In the genomic region with DNA sequence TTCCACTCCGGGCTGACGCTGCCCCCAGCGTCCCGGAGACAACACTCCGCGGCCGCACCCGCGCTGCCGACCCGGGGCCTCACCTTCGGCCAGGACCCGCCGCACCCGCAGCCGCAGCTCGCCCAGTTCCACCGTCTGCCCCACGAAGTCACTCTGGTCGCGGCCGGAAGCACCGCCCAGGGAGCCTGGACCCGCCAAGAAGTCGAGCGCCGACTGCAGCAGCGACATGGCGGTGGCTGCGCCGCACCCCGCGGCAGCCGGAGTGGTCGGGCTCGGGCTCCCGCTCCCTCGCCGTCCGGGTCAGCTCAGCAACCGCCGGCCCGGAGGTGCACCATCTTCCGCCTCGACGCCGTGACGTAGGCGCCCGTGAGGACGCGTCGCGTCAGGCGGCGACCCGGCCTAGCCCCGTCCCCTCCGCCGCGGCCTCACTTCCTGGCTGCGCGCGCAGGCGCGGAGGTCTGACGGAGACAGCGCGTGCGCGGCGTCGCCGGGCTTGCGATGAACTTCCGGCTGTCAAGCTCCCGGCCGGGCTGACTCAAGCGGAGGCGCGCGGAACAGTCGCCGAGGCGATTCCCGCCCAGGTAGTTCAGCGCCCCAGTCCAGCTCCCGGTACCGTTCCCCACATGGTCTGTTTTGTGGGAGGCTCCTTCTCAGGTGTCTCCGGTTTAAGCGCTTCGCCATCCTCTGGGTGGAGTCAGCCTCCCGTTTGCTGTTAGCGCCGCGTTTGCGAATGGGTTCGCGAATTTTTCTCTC, we compare ENCODE assay signal across 1 cellular context.
TF ChIP-seq lines count a peak whose summit lies in the region.

A gene (minus strand): TSS at position 357 of the 753 bp plus-strand sequence. CDS start 129 bp downstream, at position 228.
A gene with protein sequence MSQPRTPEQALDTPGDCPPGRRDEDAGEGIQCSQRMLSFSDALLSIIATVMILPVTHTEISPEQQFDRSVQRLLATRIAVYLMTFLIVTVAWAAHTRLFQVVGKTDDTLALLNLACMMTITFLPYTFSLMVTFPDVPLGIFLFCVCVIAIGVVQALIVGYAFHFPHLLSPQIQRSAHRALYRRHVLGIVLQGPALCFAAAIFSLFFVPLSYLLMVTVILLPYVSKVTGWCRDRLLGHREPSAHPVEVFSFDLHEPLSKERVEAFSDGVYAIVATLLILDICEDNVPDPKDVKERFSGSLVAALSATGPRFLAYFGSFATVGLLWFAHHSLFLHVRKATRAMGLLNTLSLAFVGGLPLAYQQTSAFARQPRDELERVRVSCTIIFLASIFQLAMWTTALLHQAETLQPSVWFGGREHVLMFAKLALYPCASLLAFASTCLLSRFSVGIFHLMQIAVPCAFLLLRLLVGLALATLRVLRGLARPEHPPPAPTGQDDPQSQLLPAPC (plus strand): TSS at position 501 of the 753 bp plus-strand sequence. CDS start 15,280 bp downstream, outside the sequence.

TF ChIP-seq in K562, 482 proteins besides CTCF, POLR2A, EP300 and RAD21 (continued from another document and continues in another):
- no peak for TF ChIP-seq ZNF212 (CRISPR knock-in tag; IDR thresholded peaks at IDR 0.05)
- TF ChIP-seq, protein P1, sequence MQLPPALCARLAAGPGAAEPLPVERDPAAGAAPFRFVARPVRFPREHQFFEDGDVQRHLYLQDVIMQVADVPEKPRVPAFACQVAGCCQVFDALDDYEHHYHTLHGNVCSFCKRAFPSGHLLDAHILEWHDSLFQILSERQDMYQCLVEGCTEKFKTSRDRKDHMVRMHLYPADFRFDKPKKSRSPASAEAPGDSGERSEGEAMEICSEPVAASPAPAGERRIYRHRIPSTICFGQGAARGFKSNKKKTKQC (CRISPR knock-in tag; IDR thresholded peaks at IDR 0.05): peak; percentile 56; the same call in 1 of the 2 replicates
- no peak for TF ChIP-seq ZNF143 (CRISPR knock-in tag; IDR thresholded peaks at IDR 0.05)
- TF ChIP-seq, protein P2, sequence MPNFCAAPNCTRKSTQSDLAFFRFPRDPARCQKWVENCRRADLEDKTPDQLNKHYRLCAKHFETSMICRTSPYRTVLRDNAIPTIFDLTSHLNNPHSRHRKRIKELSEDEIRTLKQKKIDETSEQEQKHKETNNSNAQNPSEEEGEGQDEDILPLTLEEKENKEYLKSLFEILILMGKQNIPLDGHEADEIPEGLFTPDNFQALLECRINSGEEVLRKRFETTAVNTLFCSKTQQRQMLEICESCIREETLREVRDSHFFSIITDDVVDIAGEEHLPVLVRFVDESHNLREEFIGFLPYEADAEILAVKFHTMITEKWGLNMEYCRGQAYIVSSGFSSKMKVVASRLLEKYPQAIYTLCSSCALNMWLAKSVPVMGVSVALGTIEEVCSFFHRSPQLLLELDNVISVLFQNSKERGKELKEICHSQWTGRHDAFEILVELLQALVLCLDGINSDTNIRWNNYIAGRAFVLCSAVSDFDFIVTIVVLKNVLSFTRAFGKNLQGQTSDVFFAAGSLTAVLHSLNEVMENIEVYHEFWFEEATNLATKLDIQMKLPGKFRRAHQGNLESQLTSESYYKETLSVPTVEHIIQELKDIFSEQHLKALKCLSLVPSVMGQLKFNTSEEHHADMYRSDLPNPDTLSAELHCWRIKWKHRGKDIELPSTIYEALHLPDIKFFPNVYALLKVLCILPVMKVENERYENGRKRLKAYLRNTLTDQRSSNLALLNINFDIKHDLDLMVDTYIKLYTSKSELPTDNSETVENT (CRISPR knock-in tag; IDR thresholded peaks at IDR 0.05): no peak; the same call in 1 of the 2 replicates
- TF ChIP-seq BMI1 (IDR thresholded peaks at IDR 0.05; ENCODE audit: low read length): no peak
- no peak for TF ChIP-seq PHF21A (IDR thresholded peaks at IDR 0.05; ENCODE audit: borderline replicate concordance, low read depth)
- no peak for TF ChIP-seq ZNF121 (CRISPR knock-in tag; conservative IDR thresholded peaks at IDR 0.05)
- TF ChIP-seq, protein P3, sequence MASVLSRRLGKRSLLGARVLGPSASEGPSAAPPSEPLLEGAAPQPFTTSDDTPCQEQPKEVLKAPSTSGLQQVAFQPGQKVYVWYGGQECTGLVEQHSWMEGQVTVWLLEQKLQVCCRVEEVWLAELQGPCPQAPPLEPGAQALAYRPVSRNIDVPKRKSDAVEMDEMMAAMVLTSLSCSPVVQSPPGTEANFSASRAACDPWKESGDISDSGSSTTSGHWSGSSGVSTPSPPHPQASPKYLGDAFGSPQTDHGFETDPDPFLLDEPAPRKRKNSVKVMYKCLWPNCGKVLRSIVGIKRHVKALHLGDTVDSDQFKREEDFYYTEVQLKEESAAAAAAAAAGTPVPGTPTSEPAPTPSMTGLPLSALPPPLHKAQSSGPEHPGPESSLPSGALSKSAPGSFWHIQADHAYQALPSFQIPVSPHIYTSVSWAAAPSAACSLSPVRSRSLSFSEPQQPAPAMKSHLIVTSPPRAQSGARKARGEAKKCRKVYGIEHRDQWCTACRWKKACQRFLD (CRISPR knock-in tag; IDR thresholded peaks at IDR 0.05): no peak
- TF ChIP-seq, protein P4, sequence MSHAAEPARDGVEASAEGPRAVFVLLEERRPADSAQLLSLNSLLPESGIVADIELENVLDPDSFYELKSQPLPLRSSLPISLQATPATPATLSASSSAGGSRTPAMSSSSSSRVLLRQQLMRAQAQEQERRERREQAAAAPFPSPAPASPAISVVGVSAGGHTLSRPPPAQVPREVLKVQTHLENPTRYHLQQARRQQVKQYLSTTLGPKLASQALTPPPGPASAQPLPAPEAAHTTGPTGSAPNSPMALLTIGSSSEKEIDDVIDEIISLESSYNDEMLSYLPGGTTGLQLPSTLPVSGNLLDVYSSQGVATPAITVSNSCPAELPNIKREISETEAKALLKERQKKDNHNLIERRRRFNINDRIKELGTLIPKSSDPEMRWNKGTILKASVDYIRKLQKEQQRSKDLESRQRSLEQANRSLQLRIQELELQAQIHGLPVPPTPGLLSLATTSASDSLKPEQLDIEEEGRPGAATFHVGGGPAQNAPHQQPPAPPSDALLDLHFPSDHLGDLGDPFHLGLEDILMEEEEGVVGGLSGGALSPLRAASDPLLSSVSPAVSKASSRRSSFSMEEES (CRISPR knock-in tag; IDR thresholded peaks at IDR 0.05): no peak
- TF ChIP-seq EWSR1 (IDR thresholded peaks at IDR 0.05; ENCODE audit: borderline replicate concordance, low read depth, partially characterized antibody): no peak
- TF ChIP-seq NR1H2 (CRISPR knock-in tag; IDR thresholded peaks at IDR 0.05): no peak
- no peak for TF ChIP-seq CBFA2T3 (IDR thresholded peaks at IDR 0.05)
- TF ChIP-seq, protein P5, sequence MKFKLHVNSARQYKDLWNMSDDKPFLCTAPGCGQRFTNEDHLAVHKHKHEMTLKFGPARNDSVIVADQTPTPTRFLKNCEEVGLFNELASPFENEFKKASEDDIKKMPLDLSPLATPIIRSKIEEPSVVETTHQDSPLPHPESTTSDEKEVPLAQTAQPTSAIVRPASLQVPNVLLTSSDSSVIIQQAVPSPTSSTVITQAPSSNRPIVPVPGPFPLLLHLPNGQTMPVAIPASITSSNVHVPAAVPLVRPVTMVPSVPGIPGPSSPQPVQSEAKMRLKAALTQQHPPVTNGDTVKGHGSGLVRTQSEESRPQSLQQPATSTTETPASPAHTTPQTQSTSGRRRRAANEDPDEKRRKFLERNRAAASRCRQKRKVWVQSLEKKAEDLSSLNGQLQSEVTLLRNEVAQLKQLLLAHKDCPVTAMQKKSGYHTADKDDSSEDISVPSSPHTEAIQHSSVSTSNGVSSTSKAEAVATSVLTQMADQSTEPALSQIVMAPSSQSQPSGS (CRISPR knock-in tag; IDR thresholded peaks at IDR 0.05): 0 out of 2 replicates have a peak, but pooled peaks have one; percentile 52
- no peak for TF ChIP-seq PHB2 (IDR thresholded peaks at IDR 0.05; ENCODE audit: low read depth)
- TF ChIP-seq, protein P6, sequence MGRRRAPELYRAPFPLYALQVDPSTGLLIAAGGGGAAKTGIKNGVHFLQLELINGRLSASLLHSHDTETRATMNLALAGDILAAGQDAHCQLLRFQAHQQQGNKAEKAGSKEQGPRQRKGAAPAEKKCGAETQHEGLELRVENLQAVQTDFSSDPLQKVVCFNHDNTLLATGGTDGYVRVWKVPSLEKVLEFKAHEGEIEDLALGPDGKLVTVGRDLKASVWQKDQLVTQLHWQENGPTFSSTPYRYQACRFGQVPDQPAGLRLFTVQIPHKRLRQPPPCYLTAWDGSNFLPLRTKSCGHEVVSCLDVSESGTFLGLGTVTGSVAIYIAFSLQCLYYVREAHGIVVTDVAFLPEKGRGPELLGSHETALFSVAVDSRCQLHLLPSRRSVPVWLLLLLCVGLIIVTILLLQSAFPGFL (CRISPR knock-in tag; IDR thresholded peaks at IDR 0.05): no peak
- TF ChIP-seq ZNF436 (CRISPR knock-in tag; IDR thresholded peaks at IDR 0.05): no peak
- TF ChIP-seq ZNF146 (CRISPR knock-in tag; IDR thresholded peaks at IDR 0.05; ENCODE audit: unreplicated experiment): no peak
- 0 out of 2 replicates have a peak, but pooled peaks have one; percentile 58 for TF ChIP-seq ZFPM2 (CRISPR knock-in tag; IDR thresholded peaks at IDR 0.05)
- TF ChIP-seq SUPT5H (IDR thresholded peaks at IDR 0.05): peak; percentile 88
- no peak; the same call in 1 of the 2 replicates for TF ChIP-seq KDM2B (CRISPR knock-in tag; IDR thresholded peaks at IDR 0.05)
- no peak for TF ChIP-seq MCM2 (IDR thresholded peaks at IDR 0.05; ENCODE audit: low read depth)
- TF ChIP-seq, protein P7, sequence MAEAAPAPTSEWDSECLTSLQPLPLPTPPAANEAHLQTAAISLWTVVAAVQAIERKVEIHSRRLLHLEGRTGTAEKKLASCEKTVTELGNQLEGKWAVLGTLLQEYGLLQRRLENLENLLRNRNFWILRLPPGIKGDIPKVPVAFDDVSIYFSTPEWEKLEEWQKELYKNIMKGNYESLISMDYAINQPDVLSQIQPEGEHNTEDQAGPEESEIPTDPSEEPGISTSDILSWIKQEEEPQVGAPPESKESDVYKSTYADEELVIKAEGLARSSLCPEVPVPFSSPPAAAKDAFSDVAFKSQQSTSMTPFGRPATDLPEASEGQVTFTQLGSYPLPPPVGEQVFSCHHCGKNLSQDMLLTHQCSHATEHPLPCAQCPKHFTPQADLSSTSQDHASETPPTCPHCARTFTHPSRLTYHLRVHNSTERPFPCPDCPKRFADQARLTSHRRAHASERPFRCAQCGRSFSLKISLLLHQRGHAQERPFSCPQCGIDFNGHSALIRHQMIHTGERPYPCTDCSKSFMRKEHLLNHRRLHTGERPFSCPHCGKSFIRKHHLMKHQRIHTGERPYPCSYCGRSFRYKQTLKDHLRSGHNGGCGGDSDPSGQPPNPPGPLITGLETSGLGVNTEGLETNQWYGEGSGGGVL (CRISPR knock-in tag; IDR thresholded peaks at IDR 0.05): no peak
- TF ChIP-seq ATF1 (CRISPR knock-in tag; IDR thresholded peaks at IDR 0.05): peak; percentile 85
- TF ChIP-seq ATF1 (tag; IDR thresholded peaks at IDR 0.05): peak; percentile 98
- no peak for TF ChIP-seq JUNB (CRISPR knock-in tag; conservative IDR thresholded peaks at IDR 0.05)
- TF ChIP-seq ZNF3 (CRISPR knock-in tag; IDR thresholded peaks at IDR 0.05): no peak
- TF ChIP-seq, protein P8, sequence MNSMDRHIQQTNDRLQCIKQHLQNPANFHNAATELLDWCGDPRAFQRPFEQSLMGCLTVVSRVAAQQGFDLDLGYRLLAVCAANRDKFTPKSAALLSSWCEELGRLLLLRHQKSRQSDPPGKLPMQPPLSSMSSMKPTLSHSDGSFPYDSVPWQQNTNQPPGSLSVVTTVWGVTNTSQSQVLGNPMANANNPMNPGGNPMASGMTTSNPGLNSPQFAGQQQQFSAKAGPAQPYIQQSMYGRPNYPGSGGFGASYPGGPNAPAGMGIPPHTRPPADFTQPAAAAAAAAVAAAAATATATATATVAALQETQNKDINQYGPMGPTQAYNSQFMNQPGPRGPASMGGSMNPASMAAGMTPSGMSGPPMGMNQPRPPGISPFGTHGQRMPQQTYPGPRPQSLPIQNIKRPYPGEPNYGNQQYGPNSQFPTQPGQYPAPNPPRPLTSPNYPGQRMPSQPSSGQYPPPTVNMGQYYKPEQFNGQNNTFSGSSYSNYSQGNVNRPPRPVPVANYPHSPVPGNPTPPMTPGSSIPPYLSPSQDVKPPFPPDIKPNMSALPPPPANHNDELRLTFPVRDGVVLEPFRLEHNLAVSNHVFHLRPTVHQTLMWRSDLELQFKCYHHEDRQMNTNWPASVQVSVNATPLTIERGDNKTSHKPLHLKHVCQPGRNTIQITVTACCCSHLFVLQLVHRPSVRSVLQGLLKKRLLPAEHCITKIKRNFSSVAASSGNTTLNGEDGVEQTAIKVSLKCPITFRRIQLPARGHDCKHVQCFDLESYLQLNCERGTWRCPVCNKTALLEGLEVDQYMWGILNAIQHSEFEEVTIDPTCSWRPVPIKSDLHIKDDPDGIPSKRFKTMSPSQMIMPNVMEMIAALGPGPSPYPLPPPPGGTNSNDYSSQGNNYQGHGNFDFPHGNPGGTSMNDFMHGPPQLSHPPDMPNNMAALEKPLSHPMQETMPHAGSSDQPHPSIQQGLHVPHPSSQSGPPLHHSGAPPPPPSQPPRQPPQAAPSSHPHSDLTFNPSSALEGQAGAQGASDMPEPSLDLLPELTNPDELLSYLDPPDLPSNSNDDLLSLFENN (IDR thresholded peaks at IDR 0.05; ENCODE audit: low read depth in 2 of 2, low read length in 2 of 2): no peak
- TF ChIP-seq TARDBP (IDR thresholded peaks at IDR 0.05): 0 out of 2 replicates have a peak, but pooled peaks have one; percentile 28
- TF ChIP-seq, protein P9, sequence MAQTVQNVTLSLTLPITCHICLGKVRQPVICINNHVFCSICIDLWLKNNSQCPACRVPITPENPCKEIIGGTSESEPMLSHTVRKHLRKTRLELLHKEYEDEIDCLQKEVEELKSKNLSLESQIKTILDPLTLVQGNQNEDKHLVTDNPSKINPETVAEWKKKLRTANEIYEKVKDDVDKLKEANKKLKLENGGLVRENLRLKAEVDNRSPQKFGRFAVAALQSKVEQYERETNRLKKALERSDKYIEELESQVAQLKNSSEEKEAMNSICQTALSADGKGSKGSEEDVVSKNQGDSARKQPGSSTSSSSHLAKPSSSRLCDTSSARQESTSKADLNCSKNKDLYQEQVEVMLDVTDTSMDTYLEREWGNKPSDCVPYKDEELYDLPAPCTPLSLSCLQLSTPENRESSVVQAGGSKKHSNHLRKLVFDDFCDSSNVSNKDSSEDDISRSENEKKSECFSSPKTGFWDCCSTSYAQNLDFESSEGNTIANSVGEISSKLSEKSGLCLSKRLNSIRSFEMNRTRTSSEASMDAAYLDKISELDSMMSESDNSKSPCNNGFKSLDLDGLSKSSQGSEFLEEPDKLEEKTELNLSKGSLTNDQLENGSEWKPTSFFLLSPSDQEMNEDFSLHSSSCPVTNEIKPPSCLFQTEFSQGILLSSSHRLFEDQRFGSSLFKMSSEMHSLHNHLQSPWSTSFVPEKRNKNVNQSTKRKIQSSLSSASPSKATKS (CRISPR knock-in tag; IDR thresholded peaks at IDR 0.05): no peak
- no peak for TF ChIP-seq KHSRP (IDR thresholded peaks at IDR 0.05)
- TF ChIP-seq, protein P10, sequence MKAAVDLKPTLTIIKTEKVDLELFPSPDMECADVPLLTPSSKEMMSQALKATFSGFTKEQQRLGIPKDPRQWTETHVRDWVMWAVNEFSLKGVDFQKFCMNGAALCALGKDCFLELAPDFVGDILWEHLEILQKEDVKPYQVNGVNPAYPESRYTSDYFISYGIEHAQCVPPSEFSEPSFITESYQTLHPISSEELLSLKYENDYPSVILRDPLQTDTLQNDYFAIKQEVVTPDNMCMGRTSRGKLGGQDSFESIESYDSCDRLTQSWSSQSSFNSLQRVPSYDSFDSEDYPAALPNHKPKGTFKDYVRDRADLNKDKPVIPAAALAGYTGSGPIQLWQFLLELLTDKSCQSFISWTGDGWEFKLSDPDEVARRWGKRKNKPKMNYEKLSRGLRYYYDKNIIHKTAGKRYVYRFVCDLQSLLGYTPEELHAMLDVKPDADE (conservative IDR thresholded peaks at IDR 0.05; ENCODE audit: control insufficient read depth, low read depth, low read length): peak; percentile 77
- peak; percentile 74; the same call in 1 of the 2 replicates for TF ChIP-seq ZBTB1 (CRISPR knock-in tag; IDR thresholded peaks at IDR 0.05; ENCODE audit: borderline replicate concordance, low read depth)
- TF ChIP-seq POLR2G (IDR thresholded peaks at IDR 0.05; ENCODE audit: low read depth, low read length): peak; percentile 98
